17 cellular contexts compared by ENCODE assay signal in genomic region chr17:45771473-45771959, GRCh38. TPM values are rescaled to one million over a fixed set of nuclear protein-coding genes. Genes with fewer than 3 reads are reported as not detected.
"Had no signal": no experiment of that assay in that cellular context is flagged by ENCODE, and none has a peak within 500 bp of the region (broad histone marks: within the 10 kb centered on the region; RNA-seq: fewer than 3 reads in every experiment).

No MANE protein-coding gene starts in this region.

- H3K36me3 Mint-ChIP-seq: activated CD4-positive, alpha-beta memory T cell treated with anti-CD3 and anti-CD28 coated beads for 36 hours; activated naive CD4-positive, alpha-beta T cell treated with anti-CD3 and anti-CD28 coated beads, Interleukin-2, amount 10 ng/mL, durations not matched to agents 7 days and 5 days; type B pancreatic cell had no signal

- H3K4me1 Mint-ChIP-seq: activated naive CD4-positive, alpha-beta T cell treated with anti-CD3 and anti-CD28 coated beads, Interleukin-2, amount 10 ng/mL, durations not matched to agents 7 days and 5 days; stimulated activated naive CD8-positive, alpha-beta T cell treated with anti-CD3 and anti-CD28 coated beads, Interleukin-15, amount 100 ng/mL, for 72 hours had no signal

- H3K9me3 Mint-ChIP-seq: activated CD4-positive, alpha-beta memory T cell treated with anti-CD3 and anti-CD28 coated beads for 36 hours; dendritic cell treated with granulocyte-macrophage colony-stimulating factor and Interleukin-4, amounts not matched to agents 40 ng/mL and 50 ng/mL, for 4 days; effector memory CD8-positive, alpha-beta T cell; type B pancreatic cell had no signal

- H3K27ac ChIP-seq: epithelial cell of prostate, heart right ventricle, pancreas had no signal

- H3K9me3 ChIP-seq: heart right ventricle, pancreas had no signal

- H3K27ac Mint-ChIP-seq: activated CD4-positive, alpha-beta memory T cell treated with anti-CD3 and anti-CD28 coated beads for 36 hours; activated naive CD4-positive, alpha-beta T cell treated with anti-CD3 and anti-CD28 coated beads, Interleukin-2, amount 10 ng/mL, durations not matched to agents 7 days and 5 days; activated T-cell treated with anti-CD3 and anti-CD28 coated beads, Interleukin-2, amount 50 U/mL, for 24 hours; dendritic cell treated with granulocyte-macrophage colony-stimulating factor and Interleukin-4, amounts not matched to agents 40 ng/mL and 50 ng/mL, for 4 days; effector memory CD8-positive, alpha-beta T cell; stimulated activated naive CD8-positive, alpha-beta T cell treated with anti-CD3 and anti-CD28 coated beads, Interleukin-15, amount 100 ng/mL, for 72 hours had no signal

- H3K4me1 ChIP-seq: heart right ventricle had no signal

- H3K4me3 ChIP-seq: heart right ventricle, pancreas had no signal

- DNase-seq: activated CD4-positive, alpha-beta memory T cell treated with anti-CD3 and anti-CD28 coated beads for 36 hours; activated CD4-positive, alpha-beta T cell treated with anti-CD3 and anti-CD28 coated beads for 1 hour; activated naive CD4-positive, alpha-beta T cell treated with anti-CD3 and anti-CD28 coated beads, Interleukin-2, amount 10 ng/mL, durations not matched to agents 7 days and 5 days; activated T-cell treated with anti-CD3 and anti-CD28 coated beads, Interleukin-2, amount 50 U/mL, for 24 hours; effector memory CD8-positive, alpha-beta T cell; heart right ventricle; pancreas; stimulated activated CD4-positive, alpha-beta T cell treated with anti-CD3 and anti-CD28 coated beads, Interleukin-1b, Interleukin-23, amount 100 ng/mL, for 48 hours; stimulated activated naive CD8-positive, alpha-beta T cell treated with anti-CD3 and anti-CD28 coated beads, Interleukin-15, amount 100 ng/mL, for 72 hours; T-helper 9 cell had no signal

- H3K36me3 ChIP-seq: heart right ventricle, pancreas had no signal

- H3K27me3 ChIP-seq: pancreas had no signal

- H3K4me3 Mint-ChIP-seq: activated CD4-positive, alpha-beta memory T cell treated with anti-CD3 and anti-CD28 coated beads for 36 hours; activated naive CD4-positive, alpha-beta T cell treated with anti-CD3 and anti-CD28 coated beads, Interleukin-2, amount 10 ng/mL, durations not matched to agents 7 days and 5 days; activated T-cell treated with anti-CD3 and anti-CD28 coated beads, Interleukin-2, amount 50 U/mL, for 24 hours; dendritic cell treated with granulocyte-macrophage colony-stimulating factor and Interleukin-4, amounts not matched to agents 40 ng/mL and 50 ng/mL, for 4 days; effector memory CD8-positive, alpha-beta T cell; stimulated activated naive CD8-positive, alpha-beta T cell treated with anti-CD3 and anti-CD28 coated beads, Interleukin-15, amount 100 ng/mL, for 72 hours had no signal

RNA-seq across cellular contexts. Expression of gene CRHR1, which starts 12.6 kb away (rescaled TPM):
- total RNA-seq: activated CD4-positive, alpha-beta memory T cell treated with anti-CD3 and anti-CD28 coated beads for 36 hours; bronchial epithelial cell; fibroblast of lung; left lobe of liver; lung microvascular endothelial cell had no signal
